11 cellular contexts compared by ENCODE assay signal in the genomic region with DNA sequence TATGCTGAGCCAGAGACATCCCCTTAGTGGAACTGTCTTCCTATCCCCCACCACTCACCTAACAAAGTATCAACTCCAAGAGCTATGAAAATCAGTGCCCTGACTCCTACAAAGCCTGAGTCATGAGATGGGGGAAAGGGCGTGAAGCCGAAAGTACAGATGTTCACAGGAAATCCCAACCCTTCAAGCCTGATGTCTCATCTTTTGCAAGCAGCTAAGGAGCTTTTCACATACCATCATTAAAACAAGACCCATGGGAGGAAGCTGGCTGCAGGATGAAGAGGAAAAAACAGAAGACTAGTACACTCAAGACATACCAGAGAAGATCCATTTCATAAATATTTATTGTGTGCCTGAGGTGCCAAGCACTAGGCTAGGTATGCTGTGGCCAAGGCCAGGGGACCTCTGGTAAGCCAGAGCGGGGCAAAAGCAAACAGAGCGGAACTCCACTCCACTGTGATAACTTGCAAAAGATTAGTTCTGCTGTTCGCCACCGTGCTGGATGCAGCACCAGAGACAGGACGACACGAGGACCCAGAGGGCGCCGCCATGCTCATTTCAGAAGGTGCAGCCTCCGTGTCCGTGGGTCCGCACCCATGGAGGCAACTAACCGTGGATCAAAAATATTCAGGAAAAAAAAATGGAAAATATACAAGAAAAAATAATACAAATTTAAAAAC. TPM values are rescaled to one million over a fixed set of nuclear protein-coding genes. Genes with fewer than 3 reads are reported as not detected.
DNase-seq lines count a peak whose midpoint lies in the region; ATAC-seq and TF ChIP-seq lines count a peak whose summit lies in the region.
"Had no signal": no experiment of that assay in that cellular context is flagged by ENCODE, and none has a peak within 500 bp of the region (broad histone marks: within the 10 kb centered on the region; RNA-seq: fewer than 3 reads in every experiment).

No MANE protein-coding gene starts in this region.

- no peaks in the 10 kb centered on the region for H3K27me3 Mint-ChIP-seq in IgD-negative memory B cell
- no peaks in the 10 kb centered on the region for H3K27me3 Mint-ChIP-seq in naive thymus-derived CD4-positive, alpha-beta T cell
- H3K27me3 Mint-ChIP-seq in immature natural killer cell (ENCODE audit: low read depth in 3 of 3): peaks cover 7 to 14% (median 9%) of the 10 kb centered on the region in 3 donors

- no peak overlapping the region for H2AFZ ChIP-seq in MM.1S (ENCODE audit: low read length)
- H2AFZ ChIP-seq: GM23338 had no signal

- H3K9me3 Mint-ChIP-seq in IgD-negative memory B cell (no peaks in the 10 kb centered on the region), immature natural killer cell (no peaks in the 10 kb centered on the region)
- peaks cover 0 to 5% (median 0%) of the 10 kb centered on the region in 11 donors for H3K9me3 Mint-ChIP-seq in naive thymus-derived CD4-positive, alpha-beta T cell

- H3K36me3 Mint-ChIP-seq in IgD-negative memory B cell (no peaks in the 10 kb centered on the region), immature natural killer cell (no peaks in the 10 kb centered on the region)
- no peaks in the 10 kb centered on the region for H3K36me3 Mint-ChIP-seq in naive thymus-derived CD4-positive, alpha-beta T cell

- H3K4me1 ChIP-seq in colonic mucosa (peaks cover 26% of the 10 kb centered on the region), MM.1S (ENCODE audit: low read length) (0 out of 2 replicates have a peak, but pooled peaks cover 5% of the 10 kb centered on the region)
- H3K4me1 ChIP-seq in naive thymus-derived CD4-positive, alpha-beta T cell (ENCODE audit: control insufficient read depth in 2 of 2, insufficient read depth in 2 of 2, low read length in 2 of 2): peaks cover 6% of the 10 kb centered on the region in 2 donors

- no peaks in the 10 kb centered on the region for H3K36me3 ChIP-seq in colonic mucosa
- peaks cover 0 to 10% (median 0%) of the 10 kb centered on the region in 3 experiments for H3K36me3 ChIP-seq in naive thymus-derived CD4-positive, alpha-beta T cell (ENCODE audit: control insufficient read depth in 2 of 3, insufficient read depth in 3 of 3, low read length in 3 of 3)
- no peaks in the 10 kb centered on the region for H3K36me3 ChIP-seq in MM.1S (replicated peaks; ENCODE audit: insufficient read depth, low read length)

- H4K20me1 ChIP-seq in MM.1S (ENCODE audit: insufficient read depth, low read length): no peaks in the 10 kb centered on the region

- TF ChIP-seq CTCF in colonic mucosa (IDR thresholded peaks at IDR 0.05) (no peak), MM.1S (IDR thresholded peaks at IDR 0.05; ENCODE audit: low read length) (no peak)

- H3K4me1 Mint-ChIP-seq in IgD-negative memory B cell: peaks cover 5 to 8% (median 7%) of the 10 kb centered on the region in 3 donors
- H3K4me1 Mint-ChIP-seq in naive thymus-derived CD4-positive, alpha-beta T cell: peaks cover 10 to 39% (median 14%) of the 10 kb centered on the region in 7 donors
- peaks cover 7 to 9% of the 10 kb centered on the region in 2 donors for H3K4me1 Mint-ChIP-seq in immature natural killer cell

- H3K9ac ChIP-seq in colonic mucosa (ENCODE audit: low read depth in 2 of 2, low read length in 2 of 2) (peak overlapping the region in 1 of 2 donors; percentile 92), MM.1S (ENCODE audit: low read length) (no peak overlapping the region)

- H3K4me2 ChIP-seq in MM.1S (ENCODE audit: low read depth, low read length): no peak overlapping the region
- H3K4me2 ChIP-seq: GM23338 had no signal

- H3K9me2 ChIP-seq in MM.1S (replicated peaks; ENCODE audit: insufficient read depth, low read length): no peaks in the 10 kb centered on the region

- H3K4me3 ChIP-seq in colonic mucosa (no peak overlapping the region), MM.1S (ENCODE audit: low read length) (no peak overlapping the region)
- H3K4me3 ChIP-seq in naive thymus-derived CD4-positive, alpha-beta T cell (ENCODE audit: low read length): no peak overlapping the region
- H3K4me3 ChIP-seq: GM23338 had no signal

- H3K9me3 ChIP-seq in colonic mucosa (no peaks in the 10 kb centered on the region), MM.1S (replicated peaks; ENCODE audit: insufficient read depth, low read length) (no peaks in the 10 kb centered on the region)
- no peaks in the 10 kb centered on the region for H3K9me3 ChIP-seq in naive thymus-derived CD4-positive, alpha-beta T cell (ENCODE audit: control insufficient read depth in 2 of 3, low read length in 3 of 3)

- no peak for ATAC-seq in naive thymus-derived CD4-positive, alpha-beta T cell
- no peak for ATAC-seq in GM18502 (IDR thresholded peaks at IDR 0.05; ENCODE audit: poor library complexity, unreplicated experiment)
- ATAC-seq: GM23338 had no signal

- CTCF ChIA-PET in naive thymus-derived CD4-positive, alpha-beta T cell (lab: Charles Lee): interaction anchor here (0.6 to 3.0 kb wide), 2 partner anchors 23 to 354 kb away, joined by 3 to 14 read pairs; no protein-coding TSS in a partner anchor

- H3F3A ChIP-seq in MM.1S (ENCODE audit: insufficient read depth, low read length): peaks cover 5% of the 10 kb centered on the region; the same call in 1 of the 2 replicates

- no peaks in the 10 kb centered on the region for H3K27me3 ChIP-seq in colonic mucosa
- H3K27me3 ChIP-seq in naive thymus-derived CD4-positive, alpha-beta T cell (ENCODE audit: control insufficient read depth in 2 of 2, insufficient read depth in 2 of 2, low read length in 2 of 2): no peaks in the 10 kb centered on the region
- H3K27me3 ChIP-seq in MM.1S (replicated peaks; ENCODE audit: insufficient read depth, low read length): no peaks in the 10 kb centered on the region

- POLR2A ChIA-PET in naive thymus-derived CD4-positive, alpha-beta T cell (lab: Charles Lee): no interaction called here

- intact Hi-C loops in colonic mucosa (cut with DNase I): no loop called here
- intact Hi-C loops in naive thymus-derived CD4-positive, alpha-beta T cell (cut with micrococcal nuclease): no loop called here

- H3K27ac ChIP-seq in colonic mucosa (peak overlapping the region; percentile 98), MM.1S (ENCODE audit: low read length) (no peak overlapping the region)
- H3K27ac ChIP-seq in naive thymus-derived CD4-positive, alpha-beta T cell (ENCODE audit: low read depth, low read length): no peak overlapping the region

- H3K4me3 Mint-ChIP-seq in IgD-negative memory B cell: peak overlapping the region in 1 of 4 donors; percentile 5
- H3K4me3 Mint-ChIP-seq in naive thymus-derived CD4-positive, alpha-beta T cell: no peak overlapping the region
- peak overlapping the region in 1 of 5 donors; percentile 29 for H3K4me3 Mint-ChIP-seq in immature natural killer cell
- H3K4me3 Mint-ChIP-seq: GM23338 had no signal

- H3K27ac Mint-ChIP-seq in IgD-negative memory B cell (peak overlapping the region in 2 of 3 donors; percentile 47 to 78), immature natural killer cell (peak overlapping the region in 1 of 6 donors; percentile 14)
- H3K27ac Mint-ChIP-seq in naive thymus-derived CD4-positive, alpha-beta T cell: peak overlapping the region in 5 of 9 donors; percentile 11 to 70 (median 47)
- H3K27ac Mint-ChIP-seq: GM23338 had no signal

- peaks cover 3% of the 10 kb centered on the region for H3K79me2 ChIP-seq in MM.1S (ENCODE audit: low read length)

- DNase-seq in AG08395 (ENCODE audit: low spot score) (peak; percentile 69), colonic mucosa (peak; percentile 26), immature natural killer cell (no peak), MM.1S (no peak)
- no peak for DNase-seq in naive thymus-derived CD4-positive, alpha-beta T cell
- no peak for DNase-seq in activated naive CD4-positive, alpha-beta T cell (lab: John Stamatoyannopoulos, UW)
- DNase-seq: NCI-H1048, occipital lobe had no signal

RNA-seq across cellular contexts. Expression of a gene that starts 4.5 kb away (rescaled TPM):
- 1.6 TPM for polyA plus RNA-seq in IgD-negative memory B cell
- total RNA-seq in colonic mucosa: 10 to 100 TPM; 20.7 to 29.3 TPM
- total RNA-seq in naive thymus-derived CD4-positive, alpha-beta T cell: 100 to 1,000 TPM in 1 of 5 experiments, 10 to 100 TPM in 4; 31.4 to 106 (median 55.5) TPM
- polyA plus RNA-seq in naive thymus-derived CD4-positive, alpha-beta T cell: 1 to 10 TPM in 1 of 2 donors, under 1 TPM in 1; 0.65 to 1.0 TPM
- 1 to 10 TPM in 1 of 3 donors, under 1 TPM in 2; 0.10 to 1.1 (median 0.64) TPM for polyA plus RNA-seq in immature natural killer cell

Comparison
In these comparisons a context has a peak if more than half of its experiments do, and no peak if none do; other contexts are left out.
1. DNase-seq: peak in AG08395 (single experiment) and colonic mucosa (single experiment); none in naive thymus-derived CD4-positive, alpha-beta T cell (0 of 9), immature natural killer cell (0 of 3), MM.1S (single experiment) and activated naive CD4-positive, alpha-beta T cell (0 of 4).